ENCODE assay signal across 8 cellular contexts in genomic region chr11:111925953-111926352, GRCh38. TPM values are rescaled to one million over a fixed set of nuclear protein-coding genes. Genes with fewer than 3 reads are reported as not detected.
DNase-seq lines count a peak whose midpoint lies in the region; ATAC-seq and TF ChIP-seq lines count a peak whose summit lies in the region.

No MANE protein-coding gene starts in this region.

- H3K4me1 ChIP-seq in DND-41 (ENCODE audit: insufficient read depth, low read length): peaks cover 20% of the 10 kb centered on the region
- peaks cover 0 to 12% (median 5%) of the 10 kb centered on the region in 4 donors for H3K4me1 ChIP-seq in Peyer's patch
- peaks cover 8% of the 10 kb centered on the region for H3K4me1 ChIP-seq in prostate gland (replicated peaks)

- H3K27ac ChIP-seq in DND-41 (ENCODE audit: low read length): peak overlapping the region; percentile 96
- peak overlapping the region in 3 of 4 donors; percentile 78 to 94 (median 82) for H3K27ac ChIP-seq in Peyer's patch
- peak overlapping the region; percentile 73 for H3K27ac ChIP-seq in epithelial cell of prostate
- H3K27ac ChIP-seq in prostate gland: peak overlapping the region; percentile 89 to 97

- H3K79me2 ChIP-seq in DND-41 (ENCODE audit: insufficient read depth, low read length): no peaks in the 10 kb centered on the region

- H3K27me3 ChIP-seq in DND-41 (ENCODE audit: insufficient read depth, low read length, poor library complexity) (no peaks in the 10 kb centered on the region), Peyer's patch (no peaks in the 10 kb centered on the region), prostate gland (replicated peaks; ENCODE audit: insufficient read depth) (no peaks in the 10 kb centered on the region)

- TF ChIP-seq POLR2A in Peyer's patch (IDR thresholded peaks at IDR 0.05): no peak
- TF ChIP-seq POLR2A in prostate gland (IDR thresholded peaks at IDR 0.05): no peak

- no peak for ATAC-seq in DND-41 (ENCODE audit: insufficient read depth, low read depth)
- ATAC-seq in HG03354 (IDR thresholded peaks at IDR 0.05; ENCODE audit: poor library complexity, severe bottlenecking, unreplicated experiment): no peak
- ATAC-seq in GM18907 (IDR thresholded peaks at IDR 0.05; ENCODE audit: unreplicated experiment): no peak

- no peak for TF ChIP-seq CTCF in DND-41 (IDR thresholded peaks at IDR 0.05; ENCODE audit: borderline replicate concordance, extremely low read depth, low read length, poor library complexity, severe bottlenecking)
- no peak for TF ChIP-seq CTCF in Peyer's patch (IDR thresholded peaks at IDR 0.05)
- TF ChIP-seq CTCF in prostate gland (IDR thresholded peaks at IDR 0.05): no peak

- H4K20me1 ChIP-seq in DND-41 (ENCODE audit: insufficient read depth, low read length): no peaks in the 10 kb centered on the region

- no peak for DNase-seq in DND-41
- no peak for DNase-seq in Peyer's patch
- no peak for DNase-seq in epithelial cell of prostate (ENCODE audit: low read depth, low spot score)
- DNase-seq in prostate gland (ENCODE audit: low spot score): no peak
- no peak for DNase-seq in stimulated activated CD4-positive, alpha-beta T cell treated with anti-CD3 and anti-CD28 coated beads, Interleukin-1b, Interleukin-23, amount 100 ng/mL, for 48 hours
- DNase-seq in T-helper 9 cell: no peak

- 91% methylated on average over 16 of the region's 16 CpGs for WGBS in prostate gland

- H3K9ac ChIP-seq in DND-41 (ENCODE audit: low read depth, low read length): peak overlapping the region; percentile 62

- H3K36me3 ChIP-seq in DND-41 (ENCODE audit: insufficient read depth, low read length) (no peaks in the 10 kb centered on the region), Peyer's patch (no peaks in the 10 kb centered on the region), prostate gland (no peaks in the 10 kb centered on the region)

- peak overlapping the region; percentile 100 for H3K4me2 ChIP-seq in DND-41 (ENCODE audit: insufficient read depth, low read length)

- H3K4me3 ChIP-seq in DND-41 (ENCODE audit: low read depth in 1 of 2, low read length in 2 of 2): peak overlapping the region in 1 of 2 experiments; percentile 58; a peak in 2 of 4 replicates
- H3K4me3 ChIP-seq in Peyer's patch: no peak overlapping the region
- no peak overlapping the region for H3K4me3 ChIP-seq in prostate gland

- H3K9me3 ChIP-seq in DND-41 (ENCODE audit: insufficient read depth, low read length, severe bottlenecking) (no peaks in the 10 kb centered on the region), Peyer's patch (no peaks in the 10 kb centered on the region), prostate gland (no peaks in the 10 kb centered on the region)

- intact Hi-C loops in prostate gland (cut with DNase I): loop anchor here (5.0 kb wide), 1 partner anchor 49 kb away; the partner anchor contains the start of genes CFAP68 and FDXACB1

- peak overlapping the region; percentile 88 for H2AFZ ChIP-seq in DND-41 (ENCODE audit: low read depth, low read length)

RNA-seq across cellular contexts. Expression of gene C11orf52, which starts 7.2 kb away (rescaled TPM):
- total RNA-seq in Peyer's patch (10 to 100 TPM in 2 of 4 donors, 1 to 10 TPM in 2; 4.1 to 15.7 (median 10.4) TPM), prostate gland (10 to 100 TPM; 13.2 to 31.5 TPM)

RNA-seq across cellular contexts. Expression of gene DIXDC1, which starts 11.2 kb away (rescaled TPM):
- total RNA-seq in Peyer's patch (10 to 100 TPM in 3 of 4 donors, 1 to 10 TPM in 1; 9.8 to 37.1 (median 15.1) TPM), prostate gland (10 to 100 TPM; 32.9 to 35.2 TPM)

RNA-seq across cellular contexts. Expression of gene HSPB2, which starts 13.4 kb away (rescaled TPM):
- total RNA-seq in Peyer's patch: 1 to 10 TPM in 1 of 4 donors, under 1 TPM in 1, not detected in 2; 0.94 to 2.5 TPM
- total RNA-seq in prostate gland: under 1 TPM in 1 of 2 donors, not detected in 1; 0.85 TPM

RNA-seq across cellular contexts. Expression of gene CRYAB, which starts 14.4 kb away (rescaled TPM):
- total RNA-seq in Peyer's patch (10 to 100 TPM in 3 of 4 donors, 1 to 10 TPM in 1; 7.7 to 32.2 (median 14.9) TPM), prostate gland (10 to 100 TPM; 59.0 to 80.1 TPM)

RNA-seq across cellular contexts. Expression of gene CFAP68, which starts 46.6 kb away (rescaled TPM):
- total RNA-seq in Peyer's patch: 10 to 100 TPM in 3 of 4 donors, not detected in 1; 11.9 to 22.6 (median 16.0) TPM
- 10 to 100 TPM; 42.2 to 46.2 TPM for total RNA-seq in prostate gland
